8 cellular contexts compared by ENCODE assay signal in the genomic region with DNA sequence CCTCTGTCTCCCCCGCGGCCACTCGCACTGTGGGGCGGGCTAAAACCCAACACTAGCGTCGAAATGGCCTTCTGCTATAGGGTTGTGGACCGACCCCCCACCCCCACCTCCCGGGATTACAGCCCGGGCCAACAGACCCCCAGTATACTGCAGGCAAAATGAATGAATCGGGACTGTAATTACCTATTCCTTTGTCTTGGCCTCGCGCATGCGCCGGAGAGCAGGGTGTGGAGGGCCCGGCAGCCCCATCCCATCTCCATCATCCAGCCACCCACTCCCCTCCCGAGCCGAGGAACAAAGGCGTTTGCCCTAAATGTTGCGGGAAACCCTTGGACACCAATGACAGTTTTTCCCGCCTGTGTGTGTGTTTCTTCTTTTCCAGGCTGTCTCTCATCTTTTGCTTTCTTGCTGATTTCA. TPM values are rescaled to one million over a fixed set of nuclear protein-coding genes. Genes with fewer than 3 reads are reported as not detected.
DNase-seq lines count a peak whose midpoint lies in the region; ATAC-seq lines count a peak whose summit lies in the region.

No MANE protein-coding gene starts in this region.

- H3K27ac Mint-ChIP-seq in stimulated activated naive CD8-positive, alpha-beta T cell treated with anti-CD3 and anti-CD28 coated beads, Interleukin-15, Interleukin-2, amounts not matched to agents 100 ng/mL and 50 ng/mL, for 24 hours = no peak overlapping the region
- H3K27ac Mint-ChIP-seq in activated T-helper 1 cell treated with anti-CD3 and anti-CD28 coated beads, Interleukin-12 subunit alpha, Interleukin-12 subunit beta, Interleukin-2, Interleukin-4 antibody, amounts not matched to agents 30 ng/mL and 10 ng/mL and 1 ng/mL, durations not matched to agents 14 hours and 24 hours and 36 hours = no peak overlapping the region
- peak overlapping the region; percentile 89 for H3K27ac Mint-ChIP-seq in stimulated activated memory B cell treated with anti-CD40 and anti-IgM and Interleukin-4, amounts not matched to agents 10 μg/mL and 1 μg/mL and 100 μg/mL, for 72 hours

- H3K27ac ChIP-seq in iPS-18a (ENCODE audit: low read length) = peak overlapping the region; percentile 69

- peaks cover 48% of the 10 kb centered on the region for H3K4me1 ChIP-seq in iPS-18a (ENCODE audit: control insufficient read depth, low read depth, low read length)

- no peaks in the 10 kb centered on the region for H3K27me3 ChIP-seq in iPS-18a (ENCODE audit: control insufficient read depth, insufficient read depth, low read length)

- peak overlapping the region; percentile 67 for H3K4me3 Mint-ChIP-seq in stimulated activated naive CD8-positive, alpha-beta T cell treated with anti-CD3 and anti-CD28 coated beads, Interleukin-15, Interleukin-2, amounts not matched to agents 100 ng/mL and 50 ng/mL, for 24 hours
- H3K4me3 Mint-ChIP-seq in activated T-helper 1 cell treated with anti-CD3 and anti-CD28 coated beads, Interleukin-12 subunit alpha, Interleukin-12 subunit beta, Interleukin-2, Interleukin-4 antibody, amounts not matched to agents 30 ng/mL and 10 ng/mL and 1 ng/mL, durations not matched to agents 14 hours and 24 hours and 36 hours = peak overlapping the region; percentile 49
- H3K4me3 Mint-ChIP-seq in stimulated activated memory B cell treated with anti-CD40 and anti-IgM and Interleukin-4, amounts not matched to agents 10 μg/mL and 1 μg/mL and 100 μg/mL, for 72 hours = peak overlapping the region; percentile 88

- no peaks in the 10 kb centered on the region for H3K36me3 ChIP-seq in iPS-18a (ENCODE audit: control insufficient read depth, low read depth, low read length)

- H3K4me3 ChIP-seq in iPS-18a (ENCODE audit: low read length) = peak overlapping the region; percentile 98

- no peak for ATAC-seq in stimulated activated naive CD8-positive, alpha-beta T cell treated with anti-CD3 and anti-CD28 coated beads, Interleukin-15, Interleukin-2, amounts not matched to agents 100 U/mL and 50 U/mL, for 24 hours
- ATAC-seq in HG03460 (IDR thresholded peaks at IDR 0.05; ENCODE audit: unreplicated experiment) = peak; percentile 7
- peak; percentile 17 for ATAC-seq in stimulated activated memory B cell treated with anti-CD40 and anti-IgM and Interleukin-4, amounts not matched to agents 10 μg/mL and 1 μg/mL and 100 μg/mL, for 72 hours

- H3K27me3 Mint-ChIP-seq in stimulated activated naive CD8-positive, alpha-beta T cell treated with anti-CD3 and anti-CD28 coated beads, Interleukin-15, Interleukin-2, amounts not matched to agents 100 ng/mL and 50 ng/mL, for 24 hours = peaks cover 60% of the 10 kb centered on the region
- peaks cover 39% of the 10 kb centered on the region for H3K27me3 Mint-ChIP-seq in activated T-helper 1 cell treated with anti-CD3 and anti-CD28 coated beads, Interleukin-12 subunit alpha, Interleukin-12 subunit beta, Interleukin-2, Interleukin-4 antibody, amounts not matched to agents 30 ng/mL and 10 ng/mL and 1 ng/mL, durations not matched to agents 14 hours and 24 hours and 36 hours (ENCODE audit: insufficient read depth)
- H3K27me3 Mint-ChIP-seq in stimulated activated memory B cell treated with anti-CD40 and anti-IgM and Interleukin-4, amounts not matched to agents 10 μg/mL and 1 μg/mL and 100 μg/mL, for 72 hours = no peaks in the 10 kb centered on the region

- H3K36me3 Mint-ChIP-seq in stimulated activated naive CD8-positive, alpha-beta T cell treated with anti-CD3 and anti-CD28 coated beads, Interleukin-15, Interleukin-2, amounts not matched to agents 100 ng/mL and 50 ng/mL, for 24 hours (ENCODE audit: low read depth) = no peaks in the 10 kb centered on the region
- H3K36me3 Mint-ChIP-seq in activated T-helper 1 cell treated with anti-CD3 and anti-CD28 coated beads, Interleukin-12 subunit alpha, Interleukin-12 subunit beta, Interleukin-2, Interleukin-4 antibody, amounts not matched to agents 30 ng/mL and 10 ng/mL and 1 ng/mL, durations not matched to agents 14 hours and 24 hours and 36 hours (ENCODE audit: low read depth) = peaks cover 3% of the 10 kb centered on the region
- peaks cover 30% of the 10 kb centered on the region for H3K36me3 Mint-ChIP-seq in stimulated activated memory B cell treated with anti-CD40 and anti-IgM and Interleukin-4, amounts not matched to agents 10 μg/mL and 1 μg/mL and 100 μg/mL, for 72 hours

- DNase-seq in stimulated activated naive CD8-positive, alpha-beta T cell treated with anti-CD3 and anti-CD28 coated beads, Interleukin-15, Interleukin-2, amounts not matched to agents 100 U/mL and 50 U/mL, for 24 hours = no peak
- DNase-seq in activated T-helper 1 cell treated with anti-CD3 and anti-CD28 coated beads, Interleukin-12 subunit alpha, Interleukin-12 subunit beta, Interleukin-2, Interleukin-4 antibody, amounts not matched to agents 30 ng/mL and 10 ng/mL and 1 ng/mL, durations not matched to agents 14 hours and 24 hours and 36 hours (ENCODE audit: low spot score) = no peak
- DNase-seq in NCI-H187 treated with DMSO at 0.1 percent for 48 hours (lab: John Stamatoyannopoulos, UW) (no peak), Kasumi-1 (lab: John Stamatoyannopoulos, UW) (no peak)

- peaks cover 19% of the 10 kb centered on the region for H3K4me1 Mint-ChIP-seq in stimulated activated naive CD8-positive, alpha-beta T cell treated with anti-CD3 and anti-CD28 coated beads, Interleukin-15, Interleukin-2, amounts not matched to agents 100 ng/mL and 50 ng/mL, for 24 hours (ENCODE audit: low read depth)
- peaks cover 8% of the 10 kb centered on the region for H3K4me1 Mint-ChIP-seq in activated T-helper 1 cell treated with anti-CD3 and anti-CD28 coated beads, Interleukin-12 subunit alpha, Interleukin-12 subunit beta, Interleukin-2, Interleukin-4 antibody, amounts not matched to agents 30 ng/mL and 10 ng/mL and 1 ng/mL, durations not matched to agents 14 hours and 24 hours and 36 hours (ENCODE audit: low read depth)
- peaks cover 75% of the 10 kb centered on the region for H3K4me1 Mint-ChIP-seq in stimulated activated memory B cell treated with anti-CD40 and anti-IgM and Interleukin-4, amounts not matched to agents 10 μg/mL and 1 μg/mL and 100 μg/mL, for 72 hours

- intact Hi-C loops in activated T-helper 1 cell treated with anti-CD3 and anti-CD28 coated beads, Interleukin-12 subunit alpha, Interleukin-12 subunit beta, Interleukin-2, Interleukin-4 antibody, amounts not matched to agents 30 ng/mL and 10 ng/mL and 1 ng/mL, durations not matched to agents 14 hours and 24 hours and 36 hours (cut with micrococcal nuclease) = no loop called here

- no peaks in the 10 kb centered on the region for H3K9me3 Mint-ChIP-seq in stimulated activated naive CD8-positive, alpha-beta T cell treated with anti-CD3 and anti-CD28 coated beads, Interleukin-15, Interleukin-2, amounts not matched to agents 100 ng/mL and 50 ng/mL, for 24 hours
- no peaks in the 10 kb centered on the region for H3K9me3 Mint-ChIP-seq in activated T-helper 1 cell treated with anti-CD3 and anti-CD28 coated beads, Interleukin-12 subunit alpha, Interleukin-12 subunit beta, Interleukin-2, Interleukin-4 antibody, amounts not matched to agents 30 ng/mL and 10 ng/mL and 1 ng/mL, durations not matched to agents 14 hours and 24 hours and 36 hours
- no peaks in the 10 kb centered on the region for H3K9me3 Mint-ChIP-seq in stimulated activated memory B cell treated with anti-CD40 and anti-IgM and Interleukin-4, amounts not matched to agents 10 μg/mL and 1 μg/mL and 100 μg/mL, for 72 hours

- peak overlapping the region; percentile 91 for H3K9ac ChIP-seq in iPS-18a (ENCODE audit: low read length)

- H3K9me3 ChIP-seq in iPS-18a (ENCODE audit: control insufficient read depth, low read depth, low read length) = no peaks in the 10 kb centered on the region

RNA-seq across cellular contexts. Expression of gene BASP1, which starts 1.6 kb away (rescaled TPM):
- total RNA-seq in activated T-helper 1 cell treated with anti-CD3 and anti-CD28 coated beads, Interleukin-12 subunit alpha, Interleukin-12 subunit beta, Interleukin-2, Interleukin-4 antibody, amounts not matched to agents 30 ng/mL and 10 ng/mL and 1 ng/mL, durations not matched to agents 14 hours and 24 hours and 36 hours = 1.0 and 1.5 TPM in 2 replicates
